ENCODE assay signal across 1 cellular context in genomic region chr15:64246364-64247189, GRCh38.
TF ChIP-seq lines count a peak whose summit lies in the region.

No MANE protein-coding gene starts in this region.

TF ChIP-seq in HCT116, 20 proteins besides CTCF, POLR2A, EP300 and RAD21 (continued from another document):
- TF ChIP-seq SRF (IDR thresholded peaks at IDR 0.05; ENCODE audit: low read depth) (peak; percentile 53; the same call in 1 of the 2 replicates), ZNF274 (IDR thresholded peaks at IDR 0.05; ENCODE audit: low read depth, low read length) (no peak)
- TF ChIP-seq, protein P1, sequence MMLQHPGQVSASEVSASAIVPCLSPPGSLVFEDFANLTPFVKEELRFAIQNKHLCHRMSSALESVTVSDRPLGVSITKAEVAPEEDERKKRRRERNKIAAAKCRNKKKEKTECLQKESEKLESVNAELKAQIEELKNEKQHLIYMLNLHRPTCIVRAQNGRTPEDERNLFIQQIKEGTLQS (IDR thresholded peaks at IDR 0.05), result no peak
